ENCODE assay signal across 8 cellular contexts in genomic region chr10:50659865-50660730, GRCh38. TPM values are rescaled to one million over a fixed set of nuclear protein-coding genes. Genes with fewer than 3 reads are reported as not detected.
DNase-seq lines count a peak whose midpoint lies in the region; ATAC-seq and TF ChIP-seq lines count a peak whose summit lies in the region.
"Not testable (repeated sequence)": the region's sequence is repeated elsewhere in the genome, so short reads cannot be mapped to it uniquely, and the experiment has no call there.

No MANE protein-coding gene starts in this region.

- H3K27ac Mint-ChIP-seq in activated CD4-positive, alpha-beta T cell treated with anti-CD3 and anti-CD28 coated beads, Interleukin-2, amount 10 ng/mL, durations not matched to agents 7 days and 5 days = peak overlapping the region; percentile 93
- not testable (repeated sequence) for H3K27ac Mint-ChIP-seq in chondrocyte (ENCODE audit: unreplicated experiment)
- H3K27ac Mint-ChIP-seq in memory B cell = peak overlapping the region; percentile 49

- H3K4me1 Mint-ChIP-seq in activated CD4-positive, alpha-beta T cell treated with anti-CD3 and anti-CD28 coated beads, Interleukin-2, amount 10 ng/mL, durations not matched to agents 7 days and 5 days = peaks cover 11% of the 10 kb centered on the region
- H3K4me1 Mint-ChIP-seq in chondrocyte (ENCODE audit: low read depth); memory B cell: not testable (repeated sequence)

- CTCF ChIA-PET in activated CD4-positive, alpha-beta T cell treated with anti-CD3 and anti-CD28 coated beads, Interleukin-2, amount 10 ng/mL, durations not matched to agents 7 days and 5 days (lab: Charles Lee) = interaction anchor here (1.0 to 2.2 kb wide), 4 partner anchors 11 to 129 kb away, joined by 3 to 11 read pairs (median 4); no protein-coding TSS in a partner anchor

- peak; percentile 44 for TF ChIP-seq CTCF in chondrocyte (IDR thresholded peaks at IDR 0.05)

- ATAC-seq in GM21360 (IDR thresholded peaks at IDR 0.05; ENCODE audit: unreplicated experiment) (peak; percentile 99), HG03354 (IDR thresholded peaks at IDR 0.05; ENCODE audit: poor library complexity, severe bottlenecking, unreplicated experiment) (peak; percentile 100), memory B cell (ENCODE audit: low read depth) (peak; percentile 96)

- not testable (repeated sequence) for H3K27me3 Mint-ChIP-seq in activated CD4-positive, alpha-beta T cell treated with anti-CD3 and anti-CD28 coated beads, Interleukin-2, amount 10 ng/mL, durations not matched to agents 7 days and 5 days; memory B cell
- H3K27me3 Mint-ChIP-seq in chondrocyte (ENCODE audit: low read depth) = peaks cover 15% of the 10 kb centered on the region

- POLR2A ChIA-PET in activated CD4-positive, alpha-beta T cell treated with anti-CD3 and anti-CD28 coated beads, Interleukin-2, amount 10 ng/mL, durations not matched to agents 7 days and 5 days (lab: Charles Lee) = interaction anchor here (1.3 kb wide), 1 partner anchor 23 kb away, joined by 8 read pairs; no protein-coding TSS in a partner anchor

- not testable (repeated sequence) for H3K9me3 Mint-ChIP-seq in activated CD4-positive, alpha-beta T cell treated with anti-CD3 and anti-CD28 coated beads, Interleukin-2, amount 10 ng/mL, durations not matched to agents 7 days and 5 days; chondrocyte (ENCODE audit: low read depth); memory B cell

- H3K4me3 Mint-ChIP-seq in activated CD4-positive, alpha-beta T cell treated with anti-CD3 and anti-CD28 coated beads, Interleukin-2, amount 10 ng/mL, durations not matched to agents 7 days and 5 days = peak overlapping the region; percentile 83
- H3K4me3 Mint-ChIP-seq in chondrocyte (ENCODE audit: unreplicated experiment) = not testable (repeated sequence)
- peak overlapping the region; percentile 86 for H3K4me3 Mint-ChIP-seq in memory B cell

- peak; percentile 71 for DNase-seq in ELF-1 (ENCODE audit: low read depth, low spot score)
- DNase-seq in NCI-H510A treated with DMSO at 0.1 percent for 48 hours (lab: John Stamatoyannopoulos, UW) = peak; percentile 36
- peak; percentile 76 for DNase-seq in activated CD4-positive, alpha-beta T cell treated with anti-CD3 and anti-CD28 coated beads, Interleukin-2, amount 10 ng/mL, durations not matched to agents 7 days and 5 days
- not testable (repeated sequence) for DNase-seq in chondrocyte (ENCODE audit: low spot score)
- DNase-seq in memory B cell (ENCODE audit: low spot score in 2 of 2) = peak in 1 of 2 donors; percentile 22
- peak; percentile 56 for DNase-seq in stimulated activated naive CD4-positive, alpha-beta T cell treated with Interleukin-2 at 50 U/mL for 16 hours (lab: John Stamatoyannopoulos, UW)

- H3K36me3 Mint-ChIP-seq in activated CD4-positive, alpha-beta T cell treated with anti-CD3 and anti-CD28 coated beads, Interleukin-2, amount 10 ng/mL, durations not matched to agents 7 days and 5 days (ENCODE audit: low read depth); chondrocyte (ENCODE audit: low read depth); memory B cell: not testable (repeated sequence)

RNA-seq across cellular contexts. Expression of gene SGMS1, which starts 36.3 kb away (rescaled TPM):
- total RNA-seq in activated CD4-positive, alpha-beta T cell treated with anti-CD3 and anti-CD28 coated beads, Interleukin-2, amount 10 ng/mL, durations not matched to agents 7 days and 5 days = 10 to 100 TPM; 17.1 to 19.3 TPM
- 22.6 to 27.1 TPM (median 24.9 TPM) in 3 replicates for total RNA-seq in chondrocyte
